17 cellular contexts compared by ENCODE assay signal in genomic region chr2:225091336-225091735, GRCh38. TPM values are rescaled to one million over a fixed set of nuclear protein-coding genes. Genes with fewer than 3 reads are reported as not detected.
A peak's percentile ranks its signal among the peaks of the same experiment; 100 is the strongest.
DNase-seq lines count a peak whose midpoint lies in the region; ATAC-seq, FAIRE-seq and TF ChIP-seq lines count a peak whose summit lies in the region.
"Had no signal": no experiment of that assay in that cellular context is flagged by ENCODE, and none has a peak within 500 bp of the region (broad histone marks: within the 10 kb centered on the region; RNA-seq: fewer than 3 reads in every experiment).

No MANE protein-coding gene starts in this region.

- peak; percentile 88 for DNase-seq in AG08395 (ENCODE audit: low spot score)
- DNase-seq in HT1080 (ENCODE audit: low read depth) = peak; percentile 97
- DNase-seq in amniotic epithelial cell (ENCODE audit: low read depth) = peak; percentile 95
- peak; percentile 74 for DNase-seq in hepatic stellate cell (ENCODE audit: low spot score)
- DNase-seq in GM12891 (ENCODE audit: insufficient read length, low spot score) = no peak
- no peak for DNase-seq in NCI-H510A (lab: John Stamatoyannopoulos, UW)
- DNase-seq: activated CD8-positive, alpha-beta memory T cell treated with anti-CD3 and anti-CD28 coated beads, Interleukin-2, amount 10 ng/mL, durations not matched to agents 7 days and 5 days; activated naive CD8-positive, alpha-beta T cell treated with anti-CD3 and anti-CD28 coated beads, Interleukin-2, amount 10 ng/mL, durations not matched to agents 7 days and 5 days; BE2C; effector CD4-positive, alpha-beta T cell; mesendoderm; NCI-H2227 treated with DMSO at 0.1 percent for 48 hours; stimulated activated CD4-positive, alpha-beta T cell treated with anti-CD3 and anti-CD28 coated beads, Interleukin-1b, Interleukin-23, amount 100 ng/mL, for 48 hours had no signal

- no peak for FAIRE-seq in GM12891 (lab: Jason Lieb, UNC)
- FAIRE-seq: GM18507 had no signal

- no peak for TF ChIP-seq POLR2A in GM12891 (IDR thresholded peaks at IDR 0.05; ENCODE audit: low read depth, low read length)

- ATAC-seq in HG03196 (IDR thresholded peaks at IDR 0.05; ENCODE audit: unreplicated experiment) = no peak
- ATAC-seq in GM21619 (IDR thresholded peaks at IDR 0.05; ENCODE audit: unreplicated experiment) = no peak
- ATAC-seq: activated CD8-positive, alpha-beta memory T cell treated with anti-CD3 and anti-CD28 coated beads, Interleukin-2, amount 10 ng/mL, durations not matched to agents 7 days and 5 days; Right ventricle myocardium inferior had no signal

TF ChIP-seq in GM12891, 5 proteins besides CTCF, POLR2A, EP300 and RAD21:
- TF ChIP-seq POLR2AphosphoS5 (IDR thresholded peaks at IDR 0.05; ENCODE audit: low read depth, low read length) (no peak), POU2F2 (IDR thresholded peaks at IDR 0.05; ENCODE audit: low read depth, low read length) (no peak), SPI1 (IDR thresholded peaks at IDR 0.05; ENCODE audit: low read depth, low read length) (no peak), TAF1 (IDR thresholded peaks at IDR 0.05; ENCODE audit: low read depth, low read length) (no peak), PAX5 (IDR thresholded peaks at IDR 0.05; ENCODE audit: insufficient read depth, low read length, severe bottlenecking) (no peak)

RNA-seq across cellular contexts. Expression of gene DOCK10, which starts 49.1 kb away (rescaled TPM):
- total RNA-seq in HT1080 (2014; rRNA removed; shearing (Covaris generic)) = 49.4 and 52.9 TPM in 2 replicates
- polyA plus RNA-seq in HT1080 (2015; cell fraction: cytosol; rRNA removed) = 20.0 and 21.7 TPM in 2 replicates
- 50.5 and 54.2 TPM in 2 replicates for polyA plus RNA-seq in HT1080 (2015; cell fraction: nucleus; rRNA removed)
- polyA plus RNA-seq in GM12891 (2012; ENCODE audit: low read depth, missing spikeins) = 43.7 TPM

Comparison
In these comparisons a context has a peak if more than half of its experiments do, and no peak if none do; other contexts are left out.
1. DNase-seq: peak in AG08395 (single experiment), HT1080 (single experiment), amniotic epithelial cell (single experiment) and hepatic stellate cell (single experiment); none in GM12891 (single experiment) and NCI-H510A (single experiment).